In the genomic region with DNA sequence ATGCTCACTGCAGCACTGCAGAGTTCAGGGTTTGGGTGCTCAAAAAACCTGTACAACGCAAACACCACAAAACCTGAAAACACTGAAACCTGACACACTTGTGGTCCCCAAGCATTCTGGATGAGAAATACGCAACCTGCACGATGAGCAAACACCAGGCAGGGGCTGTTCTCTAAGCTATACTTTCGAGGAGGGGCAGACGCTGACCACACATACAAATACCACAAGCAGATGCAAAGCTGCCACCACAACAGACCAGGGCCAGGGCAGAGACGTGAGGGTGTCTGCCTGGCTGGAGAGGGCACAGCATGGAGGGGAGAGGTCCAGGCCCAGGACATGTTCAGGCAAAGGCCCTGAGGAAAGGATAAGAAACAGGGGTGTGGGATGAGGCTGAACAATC, we compare ENCODE assay signal across 32 cellular contexts. TPM values are rescaled to one million over a fixed set of nuclear protein-coding genes. Genes with fewer than 3 reads are reported as not detected.
"Had no signal": no experiment of that assay in that cellular context is flagged by ENCODE, and none has a peak within 500 bp of the region (broad histone marks: within the 10 kb centered on the region; RNA-seq: fewer than 3 reads in every experiment).

No MANE protein-coding gene starts in this region.

- DNase-seq: activated CD4-positive, alpha-beta memory T cell treated with anti-CD3 and anti-CD28 coated beads for 36 hours; activated CD4-positive, alpha-beta T cell treated with anti-CD3 and anti-CD28 coated beads for 4 hours; activated CD4-positive, CD25-positive, alpha-beta regulatory T cell; activated CD8-positive, alpha-beta memory T cell treated with anti-CD3 and anti-CD28 coated beads, Interleukin-2, amount 10 ng/mL, durations not matched to agents 7 days and 5 days; activated gamma-delta T cell; activated naive CD4-positive, alpha-beta T cell treated with anti-CD3 and anti-CD28 coated beads, Interleukin-2, amount 50 U/mL, for 16 hours; activated naive CD8-positive, alpha-beta T cell treated with anti-CD3 and anti-CD28 coated beads, Interleukin-2, amount 50 U/mL, for 24 hours; activated T-cell treated with anti-CD3 and anti-CD28 coated beads for 4 hours; body of pancreas; central memory CD4-positive, alpha-beta T cell; dermis blood vessel endothelial cell; effector memory CD4-positive, alpha-beta T cell; foreskin melanocyte; immature natural killer cell; left ventricle myocardium inferior; nucleus accumbens; right cardiac atrium; stimulated activated CD4-positive, alpha-beta T cell treated with anti-CD3 and anti-CD28 coated beads, Interleukin-12 subunit alpha, Interleukin-12 subunit beta, amount 100 ng/mL, for 4 hours; stimulated activated CD4-positive, alpha-beta T cell treated with anti-CD3 and anti-CD28 coated beads, Interleukin-4, amount 100 ng/mL, for 4 hours; substantia nigra; T1000; uterus had no signal

- H3K36me3 ChIP-seq: uterus had no signal

- H3K27ac ChIP-seq: body of pancreas, left ventricle myocardium inferior, parathyroid adenoma, tibial nerve, uterus had no signal

- H3K9me3 Mint-ChIP-seq: activated CD4-positive, alpha-beta memory T cell treated with anti-CD3 and anti-CD28 coated beads for 36 hours; activated naive CD8-positive, alpha-beta T cell treated with anti-CD3 and anti-CD28 coated beads, Interleukin-2, amount 50 U/mL, for 24 hours; immature natural killer cell; memory B cell; nephron; stimulated activated naive CD8-positive, alpha-beta T cell treated with anti-CD3 and anti-CD28 coated beads, Interleukin-15, Interleukin-2, amounts not matched to agents 100 ng/mL and 50 ng/mL, for 24 hours; T-helper 1 cell treated with Interleukin-12 subunit alpha and Interleukin-12 subunit beta and Interleukin-4 antibody, amounts not matched to agents 30 μg/mL and 1 μg/mL, for 36 hours had no signal

- H3K4me1 Mint-ChIP-seq: activated naive CD8-positive, alpha-beta T cell treated with anti-CD3 and anti-CD28 coated beads, Interleukin-2, amount 50 U/mL, for 24 hours; immature natural killer cell; memory B cell had no signal

- ATAC-seq: activated CD8-positive, alpha-beta memory T cell treated with anti-CD3 and anti-CD28 coated beads, Interleukin-2, amount 10 ng/mL, durations not matched to agents 7 days and 5 days; activated naive CD8-positive, alpha-beta T cell treated with anti-CD3 and anti-CD28 coated beads, Interleukin-2, amount 50 U/mL, for 24 hours; body of pancreas; esophagus mucosa; right cardiac atrium had no signal

- H3K27me3 ChIP-seq: body of pancreas, tibial nerve, uterus had no signal

- H3K27ac Mint-ChIP-seq: activated CD4-positive, alpha-beta memory T cell treated with anti-CD3 and anti-CD28 coated beads for 36 hours; activated CD8-positive, alpha-beta memory T cell treated with anti-CD3 and anti-CD28 coated beads, Interleukin-2, amount 10 ng/mL, durations not matched to agents 7 days and 5 days; activated naive CD8-positive, alpha-beta T cell treated with anti-CD3 and anti-CD28 coated beads, Interleukin-2, amount 50 U/mL, for 24 hours; immature natural killer cell; memory B cell; nephron; stimulated activated naive CD8-positive, alpha-beta T cell treated with anti-CD3 and anti-CD28 coated beads, Interleukin-15, Interleukin-2, amounts not matched to agents 100 ng/mL and 50 ng/mL, for 24 hours; T-helper 1 cell treated with Interleukin-12 subunit alpha and Interleukin-12 subunit beta and Interleukin-4 antibody, amounts not matched to agents 30 μg/mL and 1 μg/mL, for 36 hours had no signal

- H3K4me3 Mint-ChIP-seq: activated CD4-positive, alpha-beta memory T cell treated with anti-CD3 and anti-CD28 coated beads for 36 hours; activated CD8-positive, alpha-beta memory T cell treated with anti-CD3 and anti-CD28 coated beads, Interleukin-2, amount 10 ng/mL, durations not matched to agents 7 days and 5 days; activated naive CD8-positive, alpha-beta T cell treated with anti-CD3 and anti-CD28 coated beads, Interleukin-2, amount 50 U/mL, for 24 hours; immature natural killer cell; memory B cell; nephron; stimulated activated naive CD8-positive, alpha-beta T cell treated with anti-CD3 and anti-CD28 coated beads, Interleukin-15, Interleukin-2, amounts not matched to agents 100 ng/mL and 50 ng/mL, for 24 hours; T-helper 1 cell treated with Interleukin-12 subunit alpha and Interleukin-12 subunit beta and Interleukin-4 antibody, amounts not matched to agents 30 μg/mL and 1 μg/mL, for 36 hours had no signal

- H3K27me3 Mint-ChIP-seq: activated CD4-positive, alpha-beta memory T cell treated with anti-CD3 and anti-CD28 coated beads for 36 hours; activated CD8-positive, alpha-beta memory T cell treated with anti-CD3 and anti-CD28 coated beads, Interleukin-2, amount 10 ng/mL, durations not matched to agents 7 days and 5 days; activated naive CD8-positive, alpha-beta T cell treated with anti-CD3 and anti-CD28 coated beads, Interleukin-2, amount 50 U/mL, for 24 hours; memory B cell; stimulated activated naive CD8-positive, alpha-beta T cell treated with anti-CD3 and anti-CD28 coated beads, Interleukin-15, Interleukin-2, amounts not matched to agents 100 ng/mL and 50 ng/mL, for 24 hours had no signal

- H3K9me3 ChIP-seq: body of pancreas, left ventricle myocardium inferior, tibial nerve, uterus had no signal

- H3K9ac ChIP-seq: parathyroid adenoma had no signal

- H3K4me1 ChIP-seq: body of pancreas, parathyroid adenoma, tibial nerve, uterus had no signal

- H2AFZ ChIP-seq: parathyroid adenoma had no signal

- H3K79me2 ChIP-seq: parathyroid adenoma had no signal

- H3K4me3 ChIP-seq: body of pancreas, left ventricle myocardium inferior, tibial nerve, uterus had no signal

RNA-seq across cellular contexts. Expression of a gene that starts 23.0 kb away (rescaled TPM):
- total RNA-seq: activated CD4-positive, alpha-beta memory T cell treated with anti-CD3 and anti-CD28 coated beads for 36 hours; activated CD8-positive, alpha-beta memory T cell treated with anti-CD3 and anti-CD28 coated beads, Interleukin-2, amount 10 ng/mL, durations not matched to agents 7 days and 5 days; body of pancreas; dermis blood vessel endothelial cell; endothelial cell of umbilical vein; esophagus mucosa; left ventricle myocardium inferior; pulmonary artery endothelial cell; right cardiac atrium; skeletal muscle tissue; tibial nerve; uterus had no signal
- polyA plus RNA-seq: endothelial cell of umbilical vein, immature natural killer cell, right cardiac atrium had no signal
